6 cellular contexts compared by ENCODE assay signal in the genomic region with DNA sequence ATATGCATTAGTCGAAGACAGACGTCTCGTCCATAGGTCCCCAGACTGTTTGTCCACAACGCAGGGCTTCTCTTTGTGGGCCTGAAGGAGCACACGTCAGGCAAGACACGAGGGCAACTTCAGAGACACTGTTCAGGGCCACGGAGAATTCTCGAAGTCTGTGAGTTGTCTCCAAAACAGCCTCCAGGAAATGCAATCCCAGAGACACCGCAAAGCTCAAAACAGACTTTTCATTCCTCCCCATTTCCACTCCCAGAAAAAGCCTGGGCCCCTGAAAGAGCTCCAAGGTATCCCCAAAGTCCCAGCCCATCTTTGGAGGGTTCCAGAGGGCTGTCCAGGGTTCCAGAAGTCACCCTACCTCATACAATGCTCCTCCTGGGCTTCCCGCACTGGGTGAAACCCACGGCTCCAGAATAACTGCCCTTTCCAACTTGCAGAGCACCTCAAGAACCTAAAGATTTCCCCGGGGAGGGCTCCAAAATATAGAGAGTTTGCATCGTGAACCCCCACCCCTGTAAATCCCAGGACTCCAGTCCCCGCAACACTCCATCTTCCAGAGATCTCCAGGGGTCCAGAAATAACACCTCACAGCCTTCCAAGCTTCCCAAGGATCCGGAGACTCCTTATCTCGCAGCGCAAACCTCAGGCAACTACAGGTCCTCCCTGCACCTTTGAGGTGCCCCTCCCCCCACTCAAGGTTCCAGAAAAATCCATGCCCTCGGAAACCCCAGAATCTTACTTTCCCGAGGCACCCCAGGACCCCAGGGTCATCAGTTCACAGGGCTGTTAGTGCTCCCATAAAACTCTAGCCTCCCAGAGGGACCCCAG. TPM values are rescaled to one million over a fixed set of nuclear protein-coding genes. Genes with fewer than 3 reads are reported as not detected.
A peak's percentile ranks its signal among the peaks of the same experiment; 100 is the strongest.
DNase-seq lines count a peak whose midpoint lies in the region; TF ChIP-seq lines count a peak whose summit lies in the region.

No MANE protein-coding gene starts in this region.

- TF ChIP-seq CTCF in fibroblast of pulmonary artery (IDR thresholded peaks at IDR 0.05; ENCODE audit: low read length, missing control alignments): no peak

- peaks cover 33% of the 10 kb centered on the region for H3K36me3 ChIP-seq in MG63

- peaks cover 63% of the 10 kb centered on the region for H3K4me1 Mint-ChIP-seq in stimulated activated naive CD8-positive, alpha-beta T cell treated with anti-CD3 and anti-CD28 coated beads, Interleukin-15, Interleukin-2, amounts not matched to agents 100 ng/mL and 50 ng/mL, for 24 hours (ENCODE audit: low read depth)

- H3K27ac Mint-ChIP-seq in stimulated activated naive CD8-positive, alpha-beta T cell treated with anti-CD3 and anti-CD28 coated beads, Interleukin-15, Interleukin-2, amounts not matched to agents 100 ng/mL and 50 ng/mL, for 24 hours: peak overlapping the region; percentile 95

- no peaks in the 10 kb centered on the region for H3K27me3 ChIP-seq in MG63

- peak; percentile 58 for DNase-seq in AG20443 (ENCODE audit: low spot score)
- no peak for DNase-seq in MG63
- peak; percentile 67 for DNase-seq in fibroblast of pulmonary artery (ENCODE audit: low read depth)
- DNase-seq in cerebellum (ENCODE audit: low spot score): no peak
- no peak for DNase-seq in RKO (ENCODE audit: low spot score)

- H3K9me3 Mint-ChIP-seq in stimulated activated naive CD8-positive, alpha-beta T cell treated with anti-CD3 and anti-CD28 coated beads, Interleukin-15, Interleukin-2, amounts not matched to agents 100 ng/mL and 50 ng/mL, for 24 hours: no peaks in the 10 kb centered on the region

- no peaks in the 10 kb centered on the region for H3K27me3 Mint-ChIP-seq in stimulated activated naive CD8-positive, alpha-beta T cell treated with anti-CD3 and anti-CD28 coated beads, Interleukin-15, Interleukin-2, amounts not matched to agents 100 ng/mL and 50 ng/mL, for 24 hours

- no peaks in the 10 kb centered on the region; the same call in 1 of the 2 replicates for H3K9me3 ChIP-seq in MG63

- H3K4me3 Mint-ChIP-seq in stimulated activated naive CD8-positive, alpha-beta T cell treated with anti-CD3 and anti-CD28 coated beads, Interleukin-15, Interleukin-2, amounts not matched to agents 100 ng/mL and 50 ng/mL, for 24 hours: peak overlapping the region; percentile 98

- H3K4me3 ChIP-seq in MG63: peak overlapping the region; percentile 14; the same call in 1 of the 2 replicates
- H3K4me3 ChIP-seq in fibroblast of pulmonary artery (replicated peaks; ENCODE audit: low read depth, low read length): peak overlapping the region; percentile 53

- H3K36me3 Mint-ChIP-seq in stimulated activated naive CD8-positive, alpha-beta T cell treated with anti-CD3 and anti-CD28 coated beads, Interleukin-15, Interleukin-2, amounts not matched to agents 100 ng/mL and 50 ng/mL, for 24 hours (ENCODE audit: low read depth): peaks cover 41% of the 10 kb centered on the region

RNA-seq across cellular contexts. Expression of a gene that starts 0.7 kb away (rescaled TPM):
- 880 and 1,766 TPM in 2 replicates for total RNA-seq in MG63 (2014; rRNA removed; shearing (Covaris generic); ENCODE audit: low replicate concordance)
- total RNA-seq in cerebellum: 397 TPM

RNA-seq across cellular contexts. Expression of a gene that starts 9.7 kb away (rescaled TPM):
- total RNA-seq in MG63 (2014; rRNA removed; shearing (Covaris generic); ENCODE audit: low replicate concordance): 38.2 and 61.4 TPM in 2 replicates
- 8.0 TPM for total RNA-seq in cerebellum

RNA-seq across cellular contexts. Expression of a gene that starts 28.7 kb away (rescaled TPM):
- 34.3 and 46.2 TPM in 2 replicates for total RNA-seq in MG63 (2014; rRNA removed; shearing (Covaris generic); ENCODE audit: low replicate concordance)
- 19.0 TPM for total RNA-seq in cerebellum

RNA-seq across cellular contexts. Expression of a gene that starts 29.3 kb away (rescaled TPM):
- 386 and 644 TPM in 2 replicates for total RNA-seq in MG63 (2014; rRNA removed; shearing (Covaris generic); ENCODE audit: low replicate concordance)
- 59.0 TPM for total RNA-seq in cerebellum

RNA-seq across cellular contexts. Expression of a gene that starts 30.9 kb away (rescaled TPM):
- not detected in 2 replicates for total RNA-seq in MG63 (2014; rRNA removed; shearing (Covaris generic); ENCODE audit: low replicate concordance)
- total RNA-seq in cerebellum: not detected

Comparison
In these comparisons a context has a peak if more than half of its experiments do, and no peak if none do; other contexts are left out.
1. DNase-seq: peak in AG20443 (single experiment) and fibroblast of pulmonary artery (single experiment); none in MG63 (single experiment), cerebellum (single experiment) and RKO (single experiment).